In the genomic region with DNA sequence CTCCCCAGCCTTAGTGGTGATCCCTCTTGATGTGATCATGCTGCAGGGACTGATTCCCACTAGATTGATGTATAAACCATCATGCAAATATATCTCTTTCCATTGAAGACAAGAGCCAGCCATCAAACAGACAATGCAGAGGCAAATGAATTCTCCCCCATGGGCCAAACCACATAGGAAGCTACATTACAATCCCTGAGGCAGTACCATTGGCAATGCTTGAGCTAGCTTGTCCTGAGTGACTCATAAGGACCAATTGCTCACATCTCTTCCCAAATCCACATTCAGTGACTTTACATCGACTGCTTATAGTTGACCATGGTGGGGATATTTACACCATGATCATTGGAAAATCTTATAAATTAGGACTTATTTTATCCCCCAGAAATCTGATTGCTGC, we compare ENCODE assay signal across 16 cellular contexts.
DNase-seq lines count a peak whose midpoint lies in the region; ATAC-seq and TF ChIP-seq lines count a peak whose summit lies in the region.
"Had no signal": no experiment of that assay in that cellular context is flagged by ENCODE, and none has a peak within 500 bp of the region (broad histone marks: within the 10 kb centered on the region; RNA-seq: fewer than 3 reads in every experiment).

No MANE protein-coding gene starts in this region.

- H4K8ac ChIP-seq in mesendoderm (ENCODE audit: low read depth, low read length) = no peak overlapping the region

- H3K18ac ChIP-seq in mesendoderm (ENCODE audit: low read length) = no peak overlapping the region

- H3K23ac ChIP-seq in mesendoderm (ENCODE audit: low read length) = no peak overlapping the region

- ATAC-seq in RWPE2 (ENCODE audit: low read depth) = peak; percentile 66; the same call in 1 of the 3 replicates
- ATAC-seq: GM12878 had no signal

- peak overlapping the region; percentile 4 for H3K27ac ChIP-seq in RWPE2 (ENCODE audit: poor library complexity, severe bottlenecking)
- no peak overlapping the region for H3K27ac ChIP-seq in mesendoderm (ENCODE audit: low read depth, low read length)
- H3K27ac ChIP-seq: GM23248 had no signal

- H3K9ac ChIP-seq in mesendoderm (ENCODE audit: low read length) = no peak overlapping the region
- H3K9ac ChIP-seq: GM23248 had no signal

- peaks cover 3% of the 10 kb centered on the region for H3K4me1 ChIP-seq in RWPE2 (ENCODE audit: insufficient read depth, poor library complexity, severe bottlenecking)
- no peaks in the 10 kb centered on the region for H3K4me1 ChIP-seq in mesendoderm (ENCODE audit: control insufficient read depth, low read depth, low read length)

- H3K79me1 ChIP-seq in mesendoderm (ENCODE audit: low read length) = peaks cover 5% of the 10 kb centered on the region

- no peak overlapping the region for H3K56ac ChIP-seq in mesendoderm (ENCODE audit: low read length)

- no peak for TF ChIP-seq CTCF in RWPE2 (IDR thresholded peaks at IDR 0.05; ENCODE audit: poor library complexity, severe bottlenecking)
- TF ChIP-seq CTCF in foreskin fibroblast (IDR thresholded peaks at IDR 0.05; ENCODE audit: low read depth, low read length) = no peak

- no peaks in the 10 kb centered on the region for H3K9me3 ChIP-seq in RWPE2 (ENCODE audit: severe bottlenecking)

- H3K4ac ChIP-seq in mesendoderm (ENCODE audit: low read depth, low read length) = no peak overlapping the region

- H3K4me3 ChIP-seq in RWPE2 (ENCODE audit: severe bottlenecking) (no peak overlapping the region), foreskin fibroblast (ENCODE audit: low read depth in 1 of 2, low read length in 2 of 2) (no peak overlapping the region), mesendoderm (ENCODE audit: low read length) (no peak overlapping the region)
- H3K4me3 ChIP-seq: GM12878, GM23248 had no signal

- peak; percentile 53 for DNase-seq in LHCN-M2 (ENCODE audit: low read depth)
- no peak for DNase-seq in RWPE2 (ENCODE audit: low spot score)
- DNase-seq in foreskin fibroblast = peak; percentile 4 to 21
- peak; percentile 65 for DNase-seq in renal cortical epithelial cell (ENCODE audit: low read depth)
- no peak for DNase-seq in HuH-7 (ENCODE audit: low spot score)
- no peak for DNase-seq in mesendoderm
- no peak for DNase-seq in DMS53 (lab: John Stamatoyannopoulos, UW)
- DNase-seq: ACHN; C1 segment of cervical spinal cord; Calu3; CD4-positive, alpha-beta T cell; DMS 273 treated with DMSO at 0.1 percent for 48 hours; DMS79; GM23248; H7 had no signal

- no peak overlapping the region for H2BK5ac ChIP-seq in mesendoderm (ENCODE audit: low read length)

- WGBS in mesendoderm (ENCODE audit: extremely low coverage, insufficient coverage, low lambda C conversion rate) = no CpG with 5 or more reads among the region's 1 CpG

- no peaks in the 10 kb centered on the region for H3K27me3 ChIP-seq in RWPE2 (ENCODE audit: insufficient read depth, poor library complexity, severe bottlenecking)
- H3K27me3 ChIP-seq in mesendoderm (ENCODE audit: insufficient read depth, low read length, poor library complexity) = no peaks in the 10 kb centered on the region

- no peaks in the 10 kb centered on the region for H3K36me3 ChIP-seq in RWPE2 (ENCODE audit: low read depth)
- H3K36me3 ChIP-seq in mesendoderm (ENCODE audit: control insufficient read depth, insufficient read depth, low read length) = no peaks in the 10 kb centered on the region

- no peak overlapping the region for H2BK15ac ChIP-seq in mesendoderm (replicated peaks; ENCODE audit: low read depth)

- no peak overlapping the region for H2AK5ac ChIP-seq in mesendoderm (ENCODE audit: low read length)

- no peak overlapping the region for H3K4me2 ChIP-seq in mesendoderm (ENCODE audit: low read length)

- H2BK120ac ChIP-seq in mesendoderm (ENCODE audit: low read depth, low read length) = no peak overlapping the region

- no peak overlapping the region for H4K5ac ChIP-seq in mesendoderm (ENCODE audit: low read length)

- peaks cover 2% of the 10 kb centered on the region for H3K79me2 ChIP-seq in mesendoderm (ENCODE audit: control insufficient read depth, insufficient read depth, low read length)

Comparison
In these comparisons a context has a peak if more than half of its experiments do, and no peak if none do; other contexts are left out.
1. DNase-seq: peak in LHCN-M2 (single experiment), foreskin fibroblast (2 of 2) and renal cortical epithelial cell (single experiment); none in RWPE2 (single experiment), HuH-7 (single experiment), mesendoderm (single experiment) and DMS53 (single experiment).